16 cellular contexts compared by ENCODE assay signal in genomic region chr3:160999268-160999667, GRCh38.
DNase-seq lines count a peak whose midpoint lies in the region; ATAC-seq and TF ChIP-seq lines count a peak whose summit lies in the region.
"Had no signal": no experiment of that assay in that cellular context is flagged by ENCODE, and none has a peak within 500 bp of the region (broad histone marks: within the 10 kb centered on the region; RNA-seq: fewer than 3 reads in every experiment).

No MANE protein-coding gene starts in this region.

- H3K36me3 ChIP-seq in DND-41 (ENCODE audit: insufficient read depth, low read length) (no peaks in the 10 kb centered on the region), SJCRH30 (no peaks in the 10 kb centered on the region), hepatocyte (replicated peaks; ENCODE audit: insufficient read depth, low read depth) (no peaks in the 10 kb centered on the region), SK-N-SH (replicated peaks in 1 of 2; ENCODE audit: control insufficient read depth in 1 of 2, insufficient read depth in 2 of 2, low read length in 1 of 2) (no peaks in the 10 kb centered on the region)
- H3K36me3 ChIP-seq: ascending aorta, BE2C had no signal

- H3K4me3 Mint-ChIP-seq in naive thymus-derived CD8-positive, alpha-beta T cell = peak overlapping the region in 1 of 10 donors; percentile 14
- H3K4me3 Mint-ChIP-seq: activated CD4-positive, alpha-beta T cell treated with anti-CD3 and anti-CD28 coated beads, Interleukin-2, amount 10 ng/mL, durations not matched to agents 24 days and 14 days had no signal

- no peak for TF ChIP-seq RAD21 in SK-N-SH (IDR thresholded peaks at IDR 0.05; ENCODE audit: low read length)

- no peak overlapping the region for H3K4me3 ChIP-seq in DND-41 (ENCODE audit: low read depth in 1 of 2, low read length in 2 of 2)
- H3K4me3 ChIP-seq in SJCRH30 = no peak overlapping the region
- no peak overlapping the region for H3K4me3 ChIP-seq in hepatocyte
- H3K4me3 ChIP-seq in SK-N-SH (ENCODE audit: low read depth in 2 of 2, low read length in 1 of 2) = no peak overlapping the region
- H3K4me3 ChIP-seq: ascending aorta, K562 had no signal

- CTCF ChIA-PET in SK-N-SH (lab: Yijun Ruan, JAX) = no interaction called here

- peak; percentile 85 for ATAC-seq in DND-41 (ENCODE audit: insufficient read depth, low read depth)
- ATAC-seq in naive thymus-derived CD8-positive, alpha-beta T cell = peak; percentile 50 to 73
- ATAC-seq: K562, left lobe of liver had no signal

- H2AFZ ChIP-seq in DND-41 (ENCODE audit: low read depth, low read length) = no peak overlapping the region
- no peak overlapping the region for H2AFZ ChIP-seq in hepatocyte
- H2AFZ ChIP-seq in SK-N-SH (ENCODE audit: low read depth) = no peak overlapping the region

- peaks cover 0 to 1% (median 0%) of the 10 kb centered on the region in 5 donors for H3K27me3 Mint-ChIP-seq in naive thymus-derived CD8-positive, alpha-beta T cell

- H3F3A ChIP-seq in SK-N-SH (replicated peaks; ENCODE audit: insufficient read depth) = no peaks in the 10 kb centered on the region

- H3K4me1 Mint-ChIP-seq in naive thymus-derived CD8-positive, alpha-beta T cell = peaks cover 4 to 11% (median 7%) of the 10 kb centered on the region in 4 donors

- H3K4me2 ChIP-seq in DND-41 (ENCODE audit: insufficient read depth, low read length) (no peak overlapping the region), hepatocyte (no peak overlapping the region), SK-N-SH (no peak overlapping the region)

- peaks cover 0 to 10% (median 1%) of the 10 kb centered on the region in 3 donors for H3K36me3 Mint-ChIP-seq in naive thymus-derived CD8-positive, alpha-beta T cell

- no peak for TF ChIP-seq EP300 in SK-N-SH (IDR thresholded peaks at IDR 0.05; ENCODE audit: borderline replicate concordance in 1 of 2, low read depth in 1 of 2, low read length in 1 of 2)

- DNase-seq in DND-41 (no peak), H4 (ENCODE audit: low spot score) (peak; percentile 21), SJCRH30 (peak; percentile 3 to 9), NCI-H187 treated with DMSO at 0.1 percent for 48 hours (lab: John Stamatoyannopoulos, UW) (no peak), DMS153 (lab: John Stamatoyannopoulos, UW) (no peak), hepatocyte (ENCODE audit: low spot score) (no peak), SK-N-SH (no peak)
- DNase-seq in naive thymus-derived CD8-positive, alpha-beta T cell = peak in 4 of 10 donors; percentile 3 to 62 (median 40)
- DNase-seq: activated CD4-positive, alpha-beta T cell treated with anti-CD3 and anti-CD28 coated beads, Interleukin-2, amount 10 ng/mL, durations not matched to agents 24 days and 14 days; activated T-cell treated with anti-CD3 and anti-CD28 coated beads, Interleukin-2, amount 50 U/mL, for 48 hours; BE2C; NCI-H1694 treated with DMSO at 0.1 percent for 48 hours; NCI-H524 had no signal

- no peaks in the 10 kb centered on the region for H4K20me1 ChIP-seq in DND-41 (ENCODE audit: insufficient read depth, low read length)
- H4K20me1 ChIP-seq in hepatocyte (ENCODE audit: insufficient read depth, poor library complexity, severe bottlenecking) = no peaks in the 10 kb centered on the region
- no peaks in the 10 kb centered on the region for H4K20me1 ChIP-seq in SK-N-SH (ENCODE audit: insufficient read depth)

- H3K9ac ChIP-seq in DND-41 (ENCODE audit: low read depth, low read length) (no peak overlapping the region), SK-N-SH (no peak overlapping the region)

- 84% methylated on average over 5 of the region's 5 CpGs for WGBS in hepatocyte (ENCODE audit: low lambda C conversion rate, missing lambda C conversion rate)
- 75% methylated on average over 5 of the region's 5 CpGs for WGBS in SK-N-SH (ENCODE audit: low lambda C conversion rate)

- H3K27me3 ChIP-seq in DND-41 (ENCODE audit: insufficient read depth, low read length, poor library complexity) (no peaks in the 10 kb centered on the region), SJCRH30 (no peaks in the 10 kb centered on the region), hepatocyte (no peaks in the 10 kb centered on the region), SK-N-SH (ENCODE audit: insufficient read depth) (no peaks in the 10 kb centered on the region)
- H3K27me3 ChIP-seq: ascending aorta, BE2C had no signal

- H3K4me1 ChIP-seq in DND-41 (ENCODE audit: insufficient read depth, low read length) (peaks cover 12% of the 10 kb centered on the region), SJCRH30 (no peaks in the 10 kb centered on the region), hepatocyte (ENCODE audit: insufficient read depth) (no peaks in the 10 kb centered on the region), SK-N-SH (ENCODE audit: control insufficient read depth in 1 of 2, insufficient read depth in 2 of 2, low read depth in 1 of 2, low read length in 1 of 2) (no peaks in the 10 kb centered on the region)
- H3K4me1 ChIP-seq: ascending aorta, BE2C had no signal

- POLR2A ChIA-PET in naive thymus-derived CD8-positive, alpha-beta T cell (lab: Charles Lee) = no interaction called here
- POLR2A ChIA-PET in SK-N-SH (lab: Yijun Ruan, JAX) = no interaction called here

- H3K9me2 ChIP-seq in hepatocyte (replicated peaks; ENCODE audit: insufficient read depth) (no peaks in the 10 kb centered on the region), SK-N-SH (no peaks in the 10 kb centered on the region)

- peak overlapping the region in 6 of 10 donors; percentile 5 to 82 (median 44) for H3K27ac Mint-ChIP-seq in naive thymus-derived CD8-positive, alpha-beta T cell
- H3K27ac Mint-ChIP-seq: activated CD4-positive, alpha-beta T cell treated with anti-CD3 and anti-CD28 coated beads, Interleukin-2, amount 10 ng/mL, durations not matched to agents 24 days and 14 days had no signal

- H3K9me3 Mint-ChIP-seq in naive thymus-derived CD8-positive, alpha-beta T cell = peaks cover 0 to 2% (median 0%) of the 10 kb centered on the region in 9 donors

- H3K79me2 ChIP-seq in DND-41 (ENCODE audit: insufficient read depth, low read length) = no peaks in the 10 kb centered on the region
- H3K79me2 ChIP-seq in hepatocyte = no peaks in the 10 kb centered on the region
- no peaks in the 10 kb centered on the region for H3K79me2 ChIP-seq in SK-N-SH (ENCODE audit: insufficient read depth)

- H3K9me3 ChIP-seq in DND-41 (ENCODE audit: insufficient read depth, low read length, severe bottlenecking) = no peaks in the 10 kb centered on the region
- H3K9me3 ChIP-seq in SJCRH30 (replicated peaks) = no peaks in the 10 kb centered on the region
- no peaks in the 10 kb centered on the region for H3K9me3 ChIP-seq in hepatocyte (ENCODE audit: low read depth)
- H3K9me3 ChIP-seq in SK-N-SH = no peaks in the 10 kb centered on the region
- H3K9me3 ChIP-seq: ascending aorta, BE2C had no signal

- H3K27ac ChIP-seq in DND-41 (ENCODE audit: low read length) (no peak overlapping the region), SJCRH30 (no peak overlapping the region), hepatocyte (no peak overlapping the region), SK-N-SH (ENCODE audit: low read depth in 2 of 2, low read length in 1 of 2) (no peak overlapping the region)
- H3K27ac ChIP-seq: ascending aorta had no signal

- TF ChIP-seq CTCF in DND-41 (IDR thresholded peaks at IDR 0.05; ENCODE audit: borderline replicate concordance, extremely low read depth, low read length, poor library complexity, severe bottlenecking) (no peak), hepatocyte (IDR thresholded peaks at IDR 0.05; ENCODE audit: poor library complexity) (no peak), SK-N-SH (IDR thresholded peaks at IDR 0.05) (no peak)

TF ChIP-seq in SK-N-SH, 30 proteins besides CTCF, POLR2A, EP300 and RAD21 (continues in another document):
- TF ChIP-seq REST (IDR thresholded peaks at IDR 0.05; ENCODE audit: low read depth, low read length) (no peak), GABPA (IDR thresholded peaks at IDR 0.05; ENCODE audit: low read depth) (no peak), MAX (IDR thresholded peaks at IDR 0.05; ENCODE audit: low read depth) (no peak), MEF2A (IDR thresholded peaks at IDR 0.05; ENCODE audit: borderline replicate concordance, low read depth) (no peak), TEAD4 (IDR thresholded peaks at IDR 0.05; ENCODE audit: borderline replicate concordance, insufficient read depth) (no peak), MXI1 (IDR thresholded peaks at IDR 0.05; ENCODE audit: low read depth, low read length) (no peak), RCOR1 (IDR thresholded peaks at IDR 0.05; ENCODE audit: low read length) (no peak), SIN3A (IDR thresholded peaks at IDR 0.05; ENCODE audit: borderline replicate concordance, low read depth, low read length) (no peak)

Comparison
In these comparisons a context has a peak if more than half of its experiments do, and no peak if none do; other contexts are left out.
1. DNase-seq: peak in H4 (single experiment) and SJCRH30 (2 of 2); none in DND-41 (single experiment), NCI-H187 treated with DMSO at 0.1 percent for 48 hours (single experiment), DMS153 (single experiment), hepatocyte (single experiment) and SK-N-SH (single experiment).